Comparison of ENCODE assay signal across 8 cellular contexts in the genomic region with DNA sequence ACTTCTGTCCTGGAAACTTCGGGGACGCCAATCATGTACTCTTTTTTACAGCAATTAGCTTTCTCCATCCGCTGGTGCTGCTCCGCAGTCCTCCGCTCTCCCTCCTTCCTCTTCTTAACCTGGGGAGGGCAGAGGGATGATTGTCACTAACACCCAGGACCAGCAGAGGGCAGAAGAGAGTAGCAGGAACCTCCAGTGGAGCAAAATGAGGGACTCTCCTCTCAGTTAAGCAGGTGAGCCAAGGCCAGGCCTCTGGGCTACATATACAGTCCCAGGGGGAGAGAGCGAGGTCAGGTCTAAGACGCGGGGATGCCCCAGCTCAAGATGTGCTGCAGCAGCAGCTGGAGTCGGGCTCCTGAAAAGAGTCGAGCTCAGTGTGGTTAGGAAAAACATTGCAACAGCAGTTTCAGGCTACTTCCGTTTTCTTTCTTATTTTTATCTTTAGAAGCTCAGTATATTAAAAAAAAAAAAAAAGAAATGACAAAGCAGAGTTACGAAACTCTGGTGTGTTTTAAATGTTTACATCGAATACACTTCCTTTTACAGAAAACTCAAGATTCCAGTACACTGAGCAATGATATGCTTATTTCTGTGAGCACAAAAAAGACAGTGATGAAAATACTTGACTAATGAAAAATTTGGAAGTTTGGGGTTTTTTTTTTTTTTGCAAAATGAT. TPM values are rescaled to one million over a fixed set of nuclear protein-coding genes. Genes with fewer than 3 reads are reported as not detected.
DNase-seq lines count a peak whose midpoint lies in the region; ATAC-seq and TF ChIP-seq lines count a peak whose summit lies in the region.

No MANE protein-coding gene starts in this region.

- peak overlapping the region in 3 of 4 donors; percentile 36 to 80 (median 69) for H3K4me3 Mint-ChIP-seq in IgD-negative memory B cell
- H3K4me3 Mint-ChIP-seq in naive thymus-derived CD4-positive, alpha-beta T cell, result peak overlapping the region; percentile 57 to 89 (median 78)

- no peaks in the 10 kb centered on the region for H4K20me1 ChIP-seq in OCI-LY3 (ENCODE audit: insufficient read depth, low read length)

- H3K9ac ChIP-seq in OCI-LY3 (ENCODE audit: low read length), result peak overlapping the region; percentile 50

- H3K79me2 ChIP-seq in OCI-LY3 (ENCODE audit: low read length), result no peaks in the 10 kb centered on the region

- TF ChIP-seq CTCF in OCI-LY3 (IDR thresholded peaks at IDR 0.05; ENCODE audit: low read depth, low read length), result peak; percentile 94

- intact Hi-C loops in naive thymus-derived CD4-positive, alpha-beta T cell (cut with micrococcal nuclease), result loop anchor here (1.0 kb wide), 6 partner anchors 17 to 186 kb away; a partner anchor contains a TSS

- no peaks in the 10 kb centered on the region for H3K27me3 Mint-ChIP-seq in IgD-negative memory B cell
- H3K27me3 Mint-ChIP-seq in naive thymus-derived CD4-positive, alpha-beta T cell, result peaks cover 0 to 24% (median 0%) of the 10 kb centered on the region in 5 donors

- CTCF ChIA-PET in naive thymus-derived CD4-positive, alpha-beta T cell (lab: Charles Lee), result interaction anchor here (0.6 to 5.0 kb wide), 24 partner anchors 9 to 222 kb away, joined by 3 to 114 read pairs (median 4); a partner anchor contains a TSS

- H3K36me3 ChIP-seq in OCI-LY3 (replicated peaks; ENCODE audit: low read depth, low read length), result no peaks in the 10 kb centered on the region
- no peaks in the 10 kb centered on the region for H3K36me3 ChIP-seq in naive thymus-derived CD4-positive, alpha-beta T cell (ENCODE audit: control insufficient read depth in 2 of 3, insufficient read depth in 3 of 3, low read length in 3 of 3)

- POLR2A ChIA-PET in naive thymus-derived CD4-positive, alpha-beta T cell (lab: Charles Lee), result interaction anchor here (0.5 to 2.0 kb wide), 8 partner anchors 20 to 659 kb away, joined by 3 to 9 read pairs (median 6); a partner anchor contains a TSS

- peak overlapping the region; percentile 82 for H3K4me2 ChIP-seq in OCI-LY3 (ENCODE audit: low read length)

- ATAC-seq in GM21717 (IDR thresholded peaks at IDR 0.05; ENCODE audit: unreplicated experiment), result peak; percentile 100
- ATAC-seq in esophagus mucosa, result peak; percentile 95
- ATAC-seq in naive thymus-derived CD4-positive, alpha-beta T cell, result peak; percentile 98

- peak overlapping the region; percentile 5 to 85 (median 7) for H3K27ac Mint-ChIP-seq in IgD-negative memory B cell
- peak overlapping the region; percentile 53 to 90 (median 74) for H3K27ac Mint-ChIP-seq in naive thymus-derived CD4-positive, alpha-beta T cell

- peak overlapping the region; percentile 29; the same call in 1 of the 2 replicates for H2AFZ ChIP-seq in OCI-LY3 (ENCODE audit: low read depth, low read length)

- no peaks in the 10 kb centered on the region for H3K9me3 Mint-ChIP-seq in IgD-negative memory B cell
- no peaks in the 10 kb centered on the region for H3K9me3 Mint-ChIP-seq in naive thymus-derived CD4-positive, alpha-beta T cell

- no peaks in the 10 kb centered on the region for H3K9me3 ChIP-seq in OCI-LY3 (ENCODE audit: insufficient read depth, low read length)
- no peaks in the 10 kb centered on the region for H3K9me3 ChIP-seq in naive thymus-derived CD4-positive, alpha-beta T cell (ENCODE audit: control insufficient read depth in 2 of 3, low read length in 3 of 3)

- H3K36me3 Mint-ChIP-seq in IgD-negative memory B cell, result peaks cover 2% of the 10 kb centered on the region
- no peaks in the 10 kb centered on the region for H3K36me3 Mint-ChIP-seq in naive thymus-derived CD4-positive, alpha-beta T cell

- no peaks in the 10 kb centered on the region for H3K27me3 ChIP-seq in OCI-LY3 (ENCODE audit: low read depth, low read length)
- no peaks in the 10 kb centered on the region for H3K27me3 ChIP-seq in naive thymus-derived CD4-positive, alpha-beta T cell (ENCODE audit: control insufficient read depth in 2 of 2, insufficient read depth in 2 of 2, low read length in 2 of 2)

- peak overlapping the region; percentile 63 for H3K4me3 ChIP-seq in OCI-LY3 (ENCODE audit: low read length)
- H3K4me3 ChIP-seq in naive thymus-derived CD4-positive, alpha-beta T cell (ENCODE audit: low read length), result peak overlapping the region; percentile 16

- H3K27ac ChIP-seq in OCI-LY3 (ENCODE audit: low read length), result peak overlapping the region; percentile 74
- H3K27ac ChIP-seq in naive thymus-derived CD4-positive, alpha-beta T cell (ENCODE audit: low read depth, low read length), result peak overlapping the region; percentile 38

- H3K4me1 Mint-ChIP-seq in IgD-negative memory B cell, result peaks cover 9 to 15% (median 9%) of the 10 kb centered on the region in 3 donors
- H3K4me1 Mint-ChIP-seq in naive thymus-derived CD4-positive, alpha-beta T cell, result peaks cover 7 to 15% (median 12%) of the 10 kb centered on the region in 7 donors

- peak; percentile 89 for DNase-seq in DMS53 treated with DMSO at 0.1 percent for 48 hours (lab: John Stamatoyannopoulos, UW; ENCODE audit: unreplicated experiment)
- peak; percentile 80 for DNase-seq in activated CD8-positive, alpha-beta memory T cell treated with anti-CD3 and anti-CD28 coated beads, Interleukin-2, amount 50 U/mL, for 4 hours
- peak; percentile 64 to 90 (median 85) for DNase-seq in naive thymus-derived CD4-positive, alpha-beta T cell
- DNase-seq in stimulated activated CD8-positive, alpha-beta memory T cell treated with anti-CD3 and anti-CD28 coated beads, Interleukin-7, amount 100 ng/mL, for 48 hours (ENCODE audit: extremely low read depth in 1 of 2, low read depth in 1 of 2), result peak; percentile 56 to 69

- peaks cover 75% of the 10 kb centered on the region for H3K4me1 ChIP-seq in OCI-LY3 (ENCODE audit: low read length)
- peaks cover 7% of the 10 kb centered on the region in 2 donors for H3K4me1 ChIP-seq in naive thymus-derived CD4-positive, alpha-beta T cell (ENCODE audit: control insufficient read depth in 2 of 2, insufficient read depth in 2 of 2, low read length in 2 of 2)

RNA-seq across cellular contexts. Expression of a gene that starts 25.7 kb away (rescaled TPM):
- polyA plus RNA-seq in IgD-negative memory B cell, result 0.08 TPM
- total RNA-seq in esophagus mucosa, result 0.36 TPM
- 10 to 100 TPM in 2 of 5 experiments, 1 to 10 TPM in 2, under 1 TPM in 1; 0.70 to 90.6 (median 4.6) TPM for total RNA-seq in naive thymus-derived CD4-positive, alpha-beta T cell
- 1 to 10 TPM; 1.4 to 4.6 TPM for polyA plus RNA-seq in naive thymus-derived CD4-positive, alpha-beta T cell

RNA-seq across cellular contexts. Expression of a gene that starts 58.6 kb away (rescaled TPM):
- polyA plus RNA-seq in IgD-negative memory B cell, result 7.9 TPM
- total RNA-seq in esophagus mucosa, result 6.8 TPM
- 10 to 100 TPM in 3 of 5 experiments, 1 to 10 TPM in 2; 9.5 to 25.1 (median 17.3) TPM for total RNA-seq in naive thymus-derived CD4-positive, alpha-beta T cell
- 10 to 100 TPM in 1 of 2 donors, 1 to 10 TPM in 1; 9.2 to 10.5 TPM for polyA plus RNA-seq in naive thymus-derived CD4-positive, alpha-beta T cell

Comparison
In these comparisons a context has a peak if more than half of its experiments do, and no peak if none do; other contexts are left out.
1. Peak in every context shown above with its lines: DNase-seq, ATAC-seq, H3K4me3 ChIP-seq and H3K27ac ChIP-seq.